In the genomic region with DNA sequence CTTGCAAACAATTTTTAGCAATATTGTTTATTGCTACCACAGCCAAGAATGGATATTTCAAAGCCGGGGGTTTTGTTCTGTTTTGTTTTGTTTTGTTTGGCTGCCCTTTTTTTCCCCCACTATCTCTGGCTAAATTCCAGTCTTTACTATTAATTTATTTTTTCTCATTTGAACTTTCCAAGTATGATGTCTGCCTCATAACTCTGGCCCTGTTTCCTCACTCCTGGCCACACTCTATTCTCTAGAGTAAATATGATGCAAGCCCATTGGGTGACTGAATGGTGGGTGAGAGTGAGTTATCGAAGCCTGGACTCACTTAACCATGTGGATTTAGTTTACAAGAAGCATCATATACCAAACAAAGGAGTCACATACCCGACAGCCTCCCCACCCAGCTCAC, we compare ENCODE assay signal across 19 cellular contexts. TPM values are rescaled to one million over a fixed set of nuclear protein-coding genes. Genes with fewer than 3 reads are reported as not detected.
DNase-seq lines count a peak whose midpoint lies in the region; ATAC-seq and TF ChIP-seq lines count a peak whose summit lies in the region.
"Had no signal": no experiment of that assay in that cellular context is flagged by ENCODE, and none has a peak within 500 bp of the region (broad histone marks: within the 10 kb centered on the region; RNA-seq: fewer than 3 reads in every experiment).

No MANE protein-coding gene starts in this region.

- H2BK20ac ChIP-seq in IMR-90 (ENCODE audit: low read depth, low read length) = no peak overlapping the region

- no peaks in the 10 kb centered on the region; the same call in 1 of the 2 replicates for H3K9me1 ChIP-seq in IMR-90 (ENCODE audit: insufficient read depth, low read length)

- dilution Hi-C loops in IMR-90 (cut with HindIII; ENCODE audit: low sequenced_read_pairs, unreplicated experiment) = no loop called here

- H3K4me1 Mint-ChIP-seq in nephron = peaks cover 44% of the 10 kb centered on the region
- H3K4me1 Mint-ChIP-seq in activated T-helper 17 cell treated with anti-CD3 and anti-CD28 coated beads, Interleukin-2, amount 50 U/mL, for 72 hours = no peaks in the 10 kb centered on the region
- H3K4me1 Mint-ChIP-seq: IgD-negative memory B cell had no signal

- CTCF ChIA-PET in IMR-90 (lab: Yijun Ruan, JAX) = interaction anchor here (0.8 to 1.2 kb wide), 2 partner anchors 23 to 30 kb away, joined by 3 read pairs; no protein-coding TSS in a partner anchor

- no peaks in the 10 kb centered on the region for H3K27me3 Mint-ChIP-seq in nephron (ENCODE audit: low read depth)
- no peaks in the 10 kb centered on the region for H3K27me3 Mint-ChIP-seq in activated T-helper 17 cell treated with anti-CD3 and anti-CD28 coated beads, Interleukin-2, amount 50 U/mL, for 72 hours

- H3K9me3 Mint-ChIP-seq in nephron = no peaks in the 10 kb centered on the region
- no peaks in the 10 kb centered on the region for H3K9me3 Mint-ChIP-seq in activated T-helper 17 cell treated with anti-CD3 and anti-CD28 coated beads, Interleukin-2, amount 50 U/mL, for 72 hours
- H3K9me3 Mint-ChIP-seq: endodermal cell, IgD-negative memory B cell, neural progenitor cell had no signal

- H4K20me1 ChIP-seq in IMR-90 (ENCODE audit: insufficient read depth, low read length) = no peaks in the 10 kb centered on the region

- H3K9me3 ChIP-seq in IMR-90 (ENCODE audit: control insufficient read depth, insufficient read depth, low read length) (no peaks in the 10 kb centered on the region), upper lobe of right lung (no peaks in the 10 kb centered on the region)
- H3K9me3 ChIP-seq: BE2C had no signal

- H3K36me3 ChIP-seq in IMR-90 (ENCODE audit: control insufficient read depth, insufficient read depth, low read length) (0 out of 2 replicates have a peak, but pooled peaks cover 2% of the 10 kb centered on the region), upper lobe of right lung (no peaks in the 10 kb centered on the region)
- H3K36me3 ChIP-seq: BE2C, neural progenitor cell had no signal

- no CpG with 5 or more reads among the region's 3 CpGs for WGBS in IMR-90 (ENCODE audit: extremely low coverage in 2 of 2, insufficient read length in 1 of 2), 2 experiments

- no peak overlapping the region for H3K27ac ChIP-seq in IMR-90 (ENCODE audit: insufficient read depth, low read length)
- no peak overlapping the region for H3K27ac ChIP-seq in upper lobe of right lung
- H3K27ac ChIP-seq: neural progenitor cell had no signal

- H3K4me3 ChIP-seq in AG10803 (ENCODE audit: low read length) = no peak overlapping the region
- H3K4me3 ChIP-seq in IMR-90 (ENCODE audit: insufficient read depth, low read depth, low read length) = no peak overlapping the region
- H3K4me3 ChIP-seq in upper lobe of right lung = no peak overlapping the region
- H3K4me3 ChIP-seq: neural progenitor cell had no signal

- H3K4ac ChIP-seq in IMR-90 (ENCODE audit: low read depth, low read length) = no peak overlapping the region

- no peak overlapping the region for H3K14ac ChIP-seq in IMR-90 (replicated peaks; ENCODE audit: low read depth, low read length)

- H2BK15ac ChIP-seq in IMR-90 (ENCODE audit: low read depth, low read length) = no peak overlapping the region

- H2BK120ac ChIP-seq in IMR-90 (ENCODE audit: low read depth, low read length) = no peak overlapping the region

- TF ChIP-seq CTCF in AG10803 (conservative IDR thresholded peaks at IDR 0.05; ENCODE audit: low read length) (no peak), IMR-90 (conservative IDR thresholded peaks at IDR 0.05; ENCODE audit: low read depth, low read length) (no peak), nephron (IDR thresholded peaks at IDR 0.05; ENCODE audit: unreplicated experiment in 3 of 3) (no peak), upper lobe of right lung (IDR thresholded peaks at IDR 0.05) (no peak)

- peaks cover 6% of the 10 kb centered on the region for H3K36me3 Mint-ChIP-seq in nephron (ENCODE audit: low read depth)
- H3K36me3 Mint-ChIP-seq in activated T-helper 17 cell treated with anti-CD3 and anti-CD28 coated beads, Interleukin-2, amount 50 U/mL, for 72 hours (ENCODE audit: low read depth) = peaks cover 8% of the 10 kb centered on the region
- H3K36me3 Mint-ChIP-seq: activated naive CD8-positive, alpha-beta T cell; IgD-negative memory B cell; neural progenitor cell had no signal

- TF ChIP-seq POLR2A in IMR-90 (IDR thresholded peaks at IDR 0.05; ENCODE audit: low read depth, low read length) = no peak

- H3K4me1 ChIP-seq in IMR-90 (ENCODE audit: control insufficient read depth, insufficient read depth, low read length) (no peaks in the 10 kb centered on the region; the same call in 1 of the 2 replicates), upper lobe of right lung (no peaks in the 10 kb centered on the region)

- no peak overlapping the region; the same call in 1 of the 2 replicates for H3K4me2 ChIP-seq in IMR-90 (ENCODE audit: low read depth, low read length)
- H3K4me2 ChIP-seq: neural progenitor cell had no signal

- DNase-seq in AG10803 (ENCODE audit: low read depth) = peak; percentile 75
- DNase-seq in IMR-90 = peak; percentile 73
- peak; percentile 85 for DNase-seq in fibroblast of gingiva (ENCODE audit: low read depth)
- no peak for DNase-seq in DMS53 (lab: John Stamatoyannopoulos, UW)
- no peak for DNase-seq in upper lobe of right lung
- no peak for DNase-seq in NCI-H526 treated with DMSO at 0.1 percent for 48 hours (lab: John Stamatoyannopoulos, UW)
- DNase-seq: activated T-cell treated with anti-CD3 and anti-CD28 coated beads, Interleukin-2, amount 50 U/mL, for 1 hour; caudate nucleus; endodermal cell; NCI-H1048; NCI-H774; retina; stimulated activated CD4-positive, alpha-beta T cell treated with anti-CD3 and anti-CD28 coated beads, Interleukin-2, amount 100 ng/mL, for 24 hours had no signal

- H3K9ac ChIP-seq in IMR-90 (ENCODE audit: low read depth, low read length) = no peak overlapping the region
- H3K9ac ChIP-seq: neural progenitor cell had no signal

- H3K18ac ChIP-seq in IMR-90 (ENCODE audit: low read depth, low read length) = no peak overlapping the region

- no peak overlapping the region for H4K91ac ChIP-seq in IMR-90 (ENCODE audit: insufficient read depth, low read depth, low read length)

- no peak for TF ChIP-seq RAD21 in IMR-90 (IDR thresholded peaks at IDR 0.05; ENCODE audit: low read length)

- H3K79me1 ChIP-seq in IMR-90 (ENCODE audit: low read depth in 1 of 2, low read length in 2 of 2) = no peaks in the 10 kb centered on the region

- H4K8ac ChIP-seq in IMR-90 (ENCODE audit: low read depth in 2 of 2, low read length in 2 of 2) = no peak overlapping the region

- no peak overlapping the region for H2AK5ac ChIP-seq in IMR-90 (ENCODE audit: low read depth, low read length)

- no peak overlapping the region for H3K23ac ChIP-seq in IMR-90 (ENCODE audit: low read depth, low read length)

- no peak overlapping the region for H4K5ac ChIP-seq in IMR-90 (ENCODE audit: low read depth, low read length)

- H3K27ac Mint-ChIP-seq in nephron = peak overlapping the region; percentile 92 to 100 (median 93)
- H3K27ac Mint-ChIP-seq in activated T-helper 17 cell treated with anti-CD3 and anti-CD28 coated beads, Interleukin-2, amount 50 U/mL, for 72 hours = no peak overlapping the region
- H3K27ac Mint-ChIP-seq: activated naive CD8-positive, alpha-beta T cell; endodermal cell; IgD-negative memory B cell; neural progenitor cell had no signal

- ATAC-seq in IMR-90 (ENCODE audit: low read depth) (peak; percentile 78), upper lobe of right lung (no peak)
- ATAC-seq in activated T-helper 17 cell treated with anti-CD3 and anti-CD28 coated beads, Interleukin-2, amount 50 U/mL, for 72 hours (replicated peaks) = no peak

- POLR2A ChIA-PET in IMR-90 (lab: Charles Lee; ENCODE audit: unreplicated experiment) = no interaction called here

- H3K56ac ChIP-seq in IMR-90 (ENCODE audit: extremely low read depth, insufficient read depth, low read length) = no peak overlapping the region

- H3K27me3 ChIP-seq in IMR-90 (ENCODE audit: control insufficient read depth, insufficient read depth, low read length) (no peaks in the 10 kb centered on the region), upper lobe of right lung (no peaks in the 10 kb centered on the region)
- H3K27me3 ChIP-seq: BE2C, neural progenitor cell had no signal

- no peak overlapping the region for H2AFZ ChIP-seq in IMR-90 (replicated peaks; ENCODE audit: low read length, poor library complexity)
- H2AFZ ChIP-seq: neural progenitor cell had no signal

- no peak overlapping the region for H2AK9ac ChIP-seq in IMR-90 (replicated peaks; ENCODE audit: low read depth, low read length, poor library complexity)

- H3K4me3 Mint-ChIP-seq in nephron = no peak overlapping the region
- H3K4me3 Mint-ChIP-seq in activated T-helper 17 cell treated with anti-CD3 and anti-CD28 coated beads, Interleukin-2, amount 50 U/mL, for 72 hours = no peak overlapping the region
- H3K4me3 Mint-ChIP-seq: activated naive CD8-positive, alpha-beta T cell; endodermal cell; IgD-negative memory B cell; neural progenitor cell had no signal

- in situ Hi-C loops in IMR-90 (cut with MboI; ENCODE audit: low sequenced_read_pairs) = no loop called here

- BruUV-seq in IMR-90 (replicated peaks; lab: Mats Ljungman, UMichigan) = no TSS peak

- intact Hi-C loops in IMR-90 (cut with micrococcal nuclease) (no loop called here), upper lobe of right lung (cut with DNase I) (no loop called here)

- H2BK5ac ChIP-seq in IMR-90 (ENCODE audit: low read depth, low read length, poor library complexity, severe bottlenecking) = no peak overlapping the region

TF ChIP-seq in IMR-90, 13 proteins besides CTCF, POLR2A, EP300 and RAD21:
- TF ChIP-seq CEBPB (IDR thresholded peaks at IDR 0.05; ENCODE audit: low read depth, low read length) = peak; percentile 74
- TF ChIP-seq, protein P1, sequence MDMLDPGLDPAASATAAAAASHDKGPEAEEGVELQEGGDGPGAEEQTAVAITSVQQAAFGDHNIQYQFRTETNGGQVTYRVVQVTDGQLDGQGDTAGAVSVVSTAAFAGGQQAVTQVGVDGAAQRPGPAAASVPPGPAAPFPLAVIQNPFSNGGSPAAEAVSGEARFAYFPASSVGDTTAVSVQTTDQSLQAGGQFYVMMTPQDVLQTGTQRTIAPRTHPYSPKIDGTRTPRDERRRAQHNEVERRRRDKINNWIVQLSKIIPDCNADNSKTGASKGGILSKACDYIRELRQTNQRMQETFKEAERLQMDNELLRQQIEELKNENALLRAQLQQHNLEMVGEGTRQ (IDR thresholded peaks at IDR 0.05; ENCODE audit: low read depth, low read length) = no peak
- no peak for TF ChIP-seq FOS (IDR thresholded peaks at IDR 0.05; ENCODE audit: low read depth, low read length)

RNA-seq across cellular contexts. Expression of a gene that starts 41.9 kb away (rescaled TPM):
- total RNA-seq in IMR-90 (2012; rRNA removed) (87.8 and 111 TPM in 2 replicates), upper lobe of right lung (25.0 TPM)
- polyA plus RNA-seq in IMR-90 (2012; rRNA removed) = 9.4 and 11.9 TPM in 2 replicates
- polyA plus RNA-seq in IMR-90 (2012; cell fraction: cytosol; rRNA removed) = 2.5 and 2.6 TPM in 2 replicates
- polyA plus RNA-seq in IMR-90 (2012; cell fraction: nucleus; rRNA removed; ENCODE audit: low replicate concordance) = 3.3 and 21.3 TPM in 2 replicates
- 10 to 100 TPM; 34.3 to 58.7 TPM for total RNA-seq in activated T-helper 17 cell treated with anti-CD3 and anti-CD28 coated beads, Interleukin-2, amount 50 U/mL, for 72 hours

Comparison
In these comparisons a context has a peak if more than half of its experiments do, and no peak if none do; other contexts are left out.
1. DNase-seq: peak in AG10803 (single experiment), IMR-90 (single experiment) and fibroblast of gingiva (single experiment); none in DMS53 (single experiment), upper lobe of right lung (single experiment) and NCI-H526 treated with DMSO at 0.1 percent for 48 hours (single experiment).